Comparison of ENCODE assay signal across 8 cellular contexts in the genomic region with DNA sequence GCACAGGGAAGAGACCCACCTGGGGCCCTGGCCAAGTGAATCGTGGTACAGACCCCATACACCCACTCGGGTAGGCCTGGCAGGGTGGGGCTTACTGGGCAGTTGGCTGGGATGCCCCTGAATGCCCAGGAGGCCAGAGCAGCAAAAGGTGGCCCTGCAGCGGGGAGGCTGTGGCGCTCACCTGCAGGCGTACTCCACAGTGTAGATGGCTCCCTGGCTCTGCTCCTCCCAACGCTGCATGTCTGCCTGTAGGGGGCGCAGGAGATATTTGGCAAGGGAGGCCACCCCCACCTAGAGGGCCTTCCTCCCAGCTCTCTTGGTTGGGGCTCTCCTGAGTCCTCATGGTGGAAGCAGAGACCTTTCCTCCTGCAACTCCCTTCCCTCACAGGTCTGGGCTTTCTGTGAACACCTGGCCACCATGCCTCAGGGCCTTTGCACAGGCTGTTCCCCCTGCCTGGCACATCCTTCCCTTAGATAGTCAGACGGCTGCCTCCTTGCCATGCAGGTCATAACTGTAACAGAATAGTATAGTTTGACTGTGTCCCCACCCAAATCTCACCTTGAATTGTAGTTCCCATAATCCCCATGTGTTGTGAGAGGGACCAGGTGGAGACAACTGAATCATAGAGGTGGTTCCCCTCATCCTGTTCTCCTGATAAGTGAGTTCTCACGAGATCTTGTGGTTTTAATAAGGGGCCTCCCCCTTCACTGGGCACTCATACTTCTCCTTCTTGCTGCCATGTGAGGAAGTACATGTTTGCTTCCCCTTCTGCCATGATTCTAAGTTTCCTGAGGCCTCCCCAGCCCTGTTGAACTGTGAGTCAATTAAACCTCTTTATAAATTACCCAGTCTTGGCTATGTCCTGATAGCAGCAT. TPM values are rescaled to one million over a fixed set of nuclear protein-coding genes. Genes with fewer than 3 reads are reported as not detected.
DNase-seq lines count a peak whose midpoint lies in the region; ATAC-seq and TF ChIP-seq lines count a peak whose summit lies in the region.

No MANE protein-coding gene starts in this region.

- H3K79me2 ChIP-seq in mammary epithelial cell (ENCODE audit: insufficient read depth, low read length), result peaks cover 28% of the 10 kb centered on the region

- H3K23ac ChIP-seq in mesenchymal stem cell (ENCODE audit: low read length in 2 of 2), result no peak overlapping the region

- peak overlapping the region in 1 of 2 experiments; percentile 13 for H3K4ac ChIP-seq in mesenchymal stem cell (ENCODE audit: low read depth in 1 of 2, low read length in 2 of 2)

- no peak overlapping the region for H3K4me2 ChIP-seq in mammary epithelial cell (ENCODE audit: insufficient read depth, low read depth, low read length)
- no peak overlapping the region for H3K4me2 ChIP-seq in mesenchymal stem cell (ENCODE audit: low read length, poor library complexity, severe bottlenecking)

- DNase-seq in G401 (ENCODE audit: low spot score) (peak; percentile 19), MG63 (peak; percentile 46), mammary epithelial cell (peak; percentile 25), mesenchymal stem cell (peak; percentile 54), thoracic aorta (ENCODE audit: low spot score) (no peak)

- H2BK120ac ChIP-seq in mesenchymal stem cell (ENCODE audit: low read depth, low read length), result no peak overlapping the region

- H3K36me3 ChIP-seq in MG63 (peaks cover 63% of the 10 kb centered on the region), mammary epithelial cell (ENCODE audit: insufficient read depth, low read length) (peaks cover 7% of the 10 kb centered on the region), mesenchymal stem cell (ENCODE audit: control insufficient read depth in 1 of 2, insufficient read depth in 2 of 2, low read depth in 1 of 2, low read length in 2 of 2) (peaks cover 37 to 43% of the 10 kb centered on the region in 2 experiments), thoracic aorta (peaks cover 12% of the 10 kb centered on the region)

- H3K9ac ChIP-seq in mammary epithelial cell (ENCODE audit: insufficient read depth, low read length) (no peak overlapping the region), mesenchymal stem cell (ENCODE audit: low read length) (no peak overlapping the region)

- H3K79me1 ChIP-seq in mesenchymal stem cell (replicated peaks; ENCODE audit: low read length, poor library complexity, severe bottlenecking), result peaks cover 43% of the 10 kb centered on the region

- CTCF ChIA-PET in mammary epithelial cell (lab: Charles Lee; ENCODE audit: low non-redundant PET), result no interaction called here

- ATAC-seq in thoracic aorta (ENCODE audit: insufficient number of reproducible peaks, low FRiP score, low read depth) (no peak), GM18909 (IDR thresholded peaks at IDR 0.05; ENCODE audit: poor library complexity, unreplicated experiment) (no peak), GM21367 (IDR thresholded peaks at IDR 0.05; ENCODE audit: unreplicated experiment) (no peak)

- H2BK12ac ChIP-seq in mesenchymal stem cell (ENCODE audit: low read length in 2 of 2), result no peak overlapping the region

- H2BK5ac ChIP-seq in mesenchymal stem cell (ENCODE audit: low read depth, low read length, poor library complexity, severe bottlenecking), result no peak overlapping the region

- no peak overlapping the region for H2AFZ ChIP-seq in mammary epithelial cell (ENCODE audit: low read depth, low read length)
- H2AFZ ChIP-seq in mesenchymal stem cell (ENCODE audit: low read depth, low read length), result no peak overlapping the region

- H3K14ac ChIP-seq in mesenchymal stem cell (ENCODE audit: low read length in 2 of 2), result no peak overlapping the region

- intact Hi-C loops in mammary epithelial cell (cut with micrococcal nuclease), result loop anchor here (1.0 kb wide), 1 partner anchor 156 kb away; no protein-coding TSS in a partner anchor

- H3K9me3 ChIP-seq in MG63 (no peaks in the 10 kb centered on the region), mammary epithelial cell (replicated peaks; ENCODE audit: insufficient read depth, low read length) (no peaks in the 10 kb centered on the region), mesenchymal stem cell (ENCODE audit: control insufficient read depth, low read length) (no peaks in the 10 kb centered on the region), thoracic aorta (no peaks in the 10 kb centered on the region)

- 56% methylated on average over 7 of the region's 9 CpGs for WGBS in mammary epithelial cell (ENCODE audit: low coverage, missing lambda C conversion rate)
- WGBS in mesenchymal stem cell, result 64% methylated on average over 9 of the region's 9 CpGs

- H4K91ac ChIP-seq in mesenchymal stem cell (ENCODE audit: low read length), result no peak overlapping the region

- H4K20me1 ChIP-seq in mammary epithelial cell (ENCODE audit: insufficient read depth, low read length), result no peaks in the 10 kb centered on the region

- no peak overlapping the region for H2AK5ac ChIP-seq in mesenchymal stem cell (ENCODE audit: low read length, severe bottlenecking)

- H2BK15ac ChIP-seq in mesenchymal stem cell (ENCODE audit: low read depth, poor library complexity, severe bottlenecking), result no peak overlapping the region

- no TSS peak for BruUV-seq in mammary epithelial cell (replicated peaks; lab: Mats Ljungman, UMichigan)

- TF ChIP-seq CTCF in VCaP (conservative IDR thresholded peaks at IDR 0.05), result peak; percentile 60
- peak; percentile 66 to 84 for TF ChIP-seq CTCF in mammary epithelial cell (conservative IDR thresholded peaks at IDR 0.05 in 1 of 2, IDR thresholded peaks at IDR 0.05 in 1 of 2; ENCODE audit: extremely low read depth in 1 of 2, insufficient read depth in 1 of 2, low read depth in 1 of 2, low read length in 2 of 2)
- peak; percentile 45 for TF ChIP-seq CTCF in thoracic aorta (IDR thresholded peaks at IDR 0.05)

- dilution Hi-C loops in mammary epithelial cell (cut with HindIII; ENCODE audit: low sequenced_read_pairs), result no loop called here

- H3K27me3 ChIP-seq in MG63 (no peaks in the 10 kb centered on the region), mammary epithelial cell (ENCODE audit: insufficient read depth, low read length) (no peaks in the 10 kb centered on the region), mesenchymal stem cell (ENCODE audit: control insufficient read depth in 1 of 2, insufficient read depth in 1 of 2, low read length in 2 of 2) (no peaks in the 10 kb centered on the region), thoracic aorta (replicated peaks; ENCODE audit: insufficient read depth) (no peaks in the 10 kb centered on the region)

- H3K4me3 ChIP-seq in MG63 (no peak overlapping the region), mammary epithelial cell (replicated peaks in 1 of 3; ENCODE audit: insufficient read depth in 1 of 3, low read depth in 2 of 3, low read length in 3 of 3) (no peak overlapping the region), mesenchymal stem cell (ENCODE audit: insufficient read depth in 1 of 2, low read depth in 1 of 2, low read length in 2 of 2) (no peak overlapping the region), thoracic aorta (no peak overlapping the region)

- H3K18ac ChIP-seq in mesenchymal stem cell (ENCODE audit: low read depth in 1 of 2, low read length in 2 of 2), result no peak overlapping the region

- no peak overlapping the region for H3K27ac ChIP-seq in VCaP
- no peak overlapping the region for H3K27ac ChIP-seq in mammary epithelial cell (ENCODE audit: insufficient read depth, low read depth, low read length)
- no peak overlapping the region for H3K27ac ChIP-seq in mesenchymal stem cell (ENCODE audit: low read length, poor library complexity, severe bottlenecking)
- H3K27ac ChIP-seq in thoracic aorta, result no peak overlapping the region

- in situ Hi-C loops in G401 (cut with HindIII; ENCODE audit: low sequenced_read_pairs), result no loop called here
- in situ Hi-C loops in mammary epithelial cell (cut with MboI; ENCODE audit: low sequenced_read_pairs in 2 of 2), result no loop called here

- no peak overlapping the region for H4K8ac ChIP-seq in mesenchymal stem cell (ENCODE audit: low read length)

- H3K4me1 ChIP-seq in mammary epithelial cell (ENCODE audit: insufficient read depth, low read length), result peaks cover 8% of the 10 kb centered on the region
- H3K4me1 ChIP-seq in mesenchymal stem cell (ENCODE audit: control insufficient read depth, insufficient read depth, low read depth, low read length), result peaks cover 11% of the 10 kb centered on the region
- peaks cover 8 to 18% of the 10 kb centered on the region in 2 donors for H3K4me1 ChIP-seq in thoracic aorta (ENCODE audit: control insufficient read depth in 1 of 2, low read depth in 2 of 2)

RNA-seq across cellular contexts. Expression of gene BORCS8, which starts 5.9 kb away (rescaled TPM):
- total RNA-seq in G401 (2014; rRNA removed; shearing (Covaris generic)), result 21.4 and 30.2 TPM in 2 replicates
- total RNA-seq in MG63 (2014; rRNA removed; shearing (Covaris generic); ENCODE audit: low replicate concordance), result 16.5 and 37.4 TPM in 2 replicates
- 10 to 100 TPM; 13.3 to 35.1 TPM for total RNA-seq in mammary epithelial cell
- 22.5 TPM for polyA plus RNA-seq in mammary epithelial cell
- polyA minus RNA-seq in mammary epithelial cell, result 13.3 TPM
- 24.0 TPM for polyA plus RNA-seq in mesenchymal stem cell (2013, experiment 1 of 2)
- 21.1 TPM for polyA plus RNA-seq in mesenchymal stem cell (2013, experiment 2 of 2)
- 10 to 100 TPM; 15.2 to 15.4 TPM for total RNA-seq in thoracic aorta

RNA-seq across cellular contexts. Expression of gene RFXANK, which starts 6.0 kb away (rescaled TPM):
- total RNA-seq in G401 (2014; rRNA removed; shearing (Covaris generic)), result 131 and 162 TPM in 2 replicates
- 64.9 and 144 TPM in 2 replicates for total RNA-seq in MG63 (2014; rRNA removed; shearing (Covaris generic); ENCODE audit: low replicate concordance)
- 10 to 100 TPM; 66.8 to 100.0 TPM for total RNA-seq in mammary epithelial cell
- polyA plus RNA-seq in mammary epithelial cell, result 65.1 TPM
- 38.8 TPM for polyA minus RNA-seq in mammary epithelial cell
- polyA plus RNA-seq in mesenchymal stem cell (2013, experiment 1 of 2), result 145 TPM
- 144 TPM for polyA plus RNA-seq in mesenchymal stem cell (2013, experiment 2 of 2)
- 10 to 100 TPM; 17.6 to 23.2 TPM for total RNA-seq in thoracic aorta

RNA-seq across cellular contexts. Expression of gene MEF2B, which starts 16.0 kb away (rescaled TPM):
- 2.9 TPM in 1 of 2 replicates, not detected in the other for total RNA-seq in G401 (2014; rRNA removed; shearing (Covaris generic))
- 2.1 TPM in 1 of 2 replicates, not detected in the other for total RNA-seq in MG63 (2014; rRNA removed; shearing (Covaris generic); ENCODE audit: low replicate concordance)
- under 1 TPM in 1 of 2 donors, not detected in 1; 0.68 TPM for total RNA-seq in mammary epithelial cell
- 0.05 TPM for polyA plus RNA-seq in mammary epithelial cell
- polyA minus RNA-seq in mammary epithelial cell, result not detected
- 0.35 TPM for polyA plus RNA-seq in mesenchymal stem cell (2013, experiment 1 of 2)
- 0.37 TPM for polyA plus RNA-seq in mesenchymal stem cell (2013, experiment 2 of 2)
- total RNA-seq in thoracic aorta, result 1 to 10 TPM; 1.5 to 2.0 TPM

RNA-seq across cellular contexts. Expression of gene NR2C2AP, which starts 17.1 kb away (rescaled TPM):
- total RNA-seq in G401 (2014; rRNA removed; shearing (Covaris generic)), result 19.1 and 22.2 TPM in 2 replicates
- total RNA-seq in MG63 (2014; rRNA removed; shearing (Covaris generic); ENCODE audit: low replicate concordance), result 46.4 and 63.1 TPM in 2 replicates
- total RNA-seq in mammary epithelial cell (10 to 100 TPM in 1 of 2 donors, 1 to 10 TPM in 1; 8.5 to 20.7 TPM), thoracic aorta (10 to 100 TPM in 1 of 2 donors, 1 to 10 TPM in 1; 6.5 to 17.9 TPM)
- 22.8 TPM for polyA plus RNA-seq in mammary epithelial cell
- 21.8 TPM for polyA minus RNA-seq in mammary epithelial cell
- polyA plus RNA-seq in mesenchymal stem cell (2013, experiment 1 of 2), result 3.7 TPM
- 3.1 TPM for polyA plus RNA-seq in mesenchymal stem cell (2013, experiment 2 of 2)

RNA-seq across cellular contexts. Expression of gene NCAN, which starts 25.7 kb away (rescaled TPM):
- total RNA-seq in G401 (2014; rRNA removed; shearing (Covaris generic)), result 0.37 TPM in 1 of 2 replicates, not detected in the other
- total RNA-seq in MG63 (2014; rRNA removed; shearing (Covaris generic); ENCODE audit: low replicate concordance), result 0.07 and 0.79 TPM in 2 replicates
- total RNA-seq in mammary epithelial cell, result not detected
- polyA plus RNA-seq in mammary epithelial cell, result not detected
- not detected for polyA minus RNA-seq in mammary epithelial cell
- 0.01 TPM for polyA plus RNA-seq in mesenchymal stem cell (2013, experiment 1 of 2)
- 0.01 TPM for polyA plus RNA-seq in mesenchymal stem cell (2013, experiment 2 of 2)
- total RNA-seq in thoracic aorta, result not detected
